ENCODE assay signal across 7 cellular contexts in the genomic region with DNA sequence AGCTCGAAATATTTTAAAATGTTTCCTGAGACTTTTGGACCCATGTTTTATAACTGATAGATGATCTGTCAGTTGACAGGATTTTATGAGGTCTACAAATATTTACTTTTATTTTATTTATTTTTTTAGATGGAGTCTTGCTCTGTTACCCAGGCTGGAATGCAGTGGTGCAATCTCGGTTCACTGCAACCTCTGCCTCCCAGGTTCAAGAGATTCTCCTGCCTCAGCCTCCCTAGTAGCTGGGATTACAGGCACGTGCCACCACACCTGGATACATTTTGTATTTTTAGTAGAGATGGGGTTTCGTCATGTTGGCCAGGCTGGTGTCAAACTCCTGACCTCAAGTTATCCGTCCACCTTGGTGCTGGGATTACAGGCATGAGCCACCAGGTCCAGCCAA. TPM values are rescaled to one million over a fixed set of nuclear protein-coding genes. Genes with fewer than 3 reads are reported as not detected.
"Had no signal": no experiment of that assay in that cellular context is flagged by ENCODE, and none has a peak within 500 bp of the region (broad histone marks: within the 10 kb centered on the region; RNA-seq: fewer than 3 reads in every experiment).

No MANE protein-coding gene starts in this region.

RNA-seq across cellular contexts. Expression of a gene that starts 50.0 kb away (rescaled TPM):
- total RNA-seq: GM23248, GM23338, H1, H4, H7, H9, HFFc6 had no signal
- polyA plus RNA-seq: GM23248, GM23338, H1 had no signal
